In the genomic region with DNA sequence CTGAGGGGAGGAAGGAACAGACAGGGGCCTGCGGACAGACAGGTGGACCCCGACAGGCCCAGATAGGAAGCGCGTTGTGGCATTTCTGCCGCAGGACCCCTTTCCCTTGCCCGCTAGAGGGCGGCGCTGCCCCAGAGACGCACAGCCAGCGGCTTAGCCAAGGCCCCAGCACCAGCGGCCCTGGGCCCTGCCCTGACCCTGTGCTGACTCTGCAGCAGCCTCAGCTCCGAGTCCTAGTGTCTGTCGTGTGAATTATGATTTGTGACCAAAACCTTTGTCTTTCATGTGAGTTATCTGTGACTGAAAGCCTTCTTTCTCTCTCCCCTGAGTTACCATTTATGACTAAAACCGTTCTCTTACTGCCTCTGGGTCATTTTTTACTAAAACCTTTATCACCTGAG, we compare ENCODE assay signal across 8 cellular contexts. TPM values are rescaled to one million over a fixed set of nuclear protein-coding genes. Genes with fewer than 3 reads are reported as not detected.
DNase-seq lines count a peak whose midpoint lies in the region; ATAC-seq and TF ChIP-seq lines count a peak whose summit lies in the region.

No MANE protein-coding gene starts in this region.

- H3K9me3 Mint-ChIP-seq in CD8-positive, alpha-beta T cell: no peaks in the 10 kb centered on the region

- H3K9me3 ChIP-seq in CD8-positive, alpha-beta T cell (ENCODE audit: low read length): no peaks in the 10 kb centered on the region
- H3K9me3 ChIP-seq in Karpas-422 (ENCODE audit: low read length): no peaks in the 10 kb centered on the region
- H3K9me3 ChIP-seq in ovary: no peaks in the 10 kb centered on the region
- no peaks in the 10 kb centered on the region for H3K9me3 ChIP-seq in transverse colon

- H3K27me3 Mint-ChIP-seq in CD8-positive, alpha-beta T cell (ENCODE audit: low read depth): peaks cover 24% of the 10 kb centered on the region

- no peak overlapping the region for H3K27ac ChIP-seq in CD8-positive, alpha-beta T cell (ENCODE audit: low read depth, low read length)
- no peak overlapping the region for H3K27ac ChIP-seq in Karpas-422 (ENCODE audit: low read length)
- H3K27ac ChIP-seq in ovary: no peak overlapping the region
- no peak overlapping the region for H3K27ac ChIP-seq in transverse colon

- H3K79me2 ChIP-seq in Karpas-422 (ENCODE audit: low read length): no peaks in the 10 kb centered on the region

- H3K36me3 ChIP-seq in CD8-positive, alpha-beta T cell (ENCODE audit: insufficient read depth, low read length): no peaks in the 10 kb centered on the region
- H3K36me3 ChIP-seq in Karpas-422 (ENCODE audit: insufficient read depth, low read length): no peaks in the 10 kb centered on the region
- no peaks in the 10 kb centered on the region for H3K36me3 ChIP-seq in ovary
- H3K36me3 ChIP-seq in transverse colon: no peaks in the 10 kb centered on the region

- TF ChIP-seq CTCF in CD8-positive, alpha-beta T cell (IDR thresholded peaks at IDR 0.05): peak; percentile 69
- TF ChIP-seq CTCF in GM20000 (IDR thresholded peaks at IDR 0.05; ENCODE audit: extremely low read depth, missing control alignments) (peak; percentile 83), fibroblast of villous mesenchyme (IDR thresholded peaks at IDR 0.05; ENCODE audit: insufficient read depth, low read depth, low read length) (peak; percentile 90), ovary (IDR thresholded peaks at IDR 0.05) (peak; percentile 45 to 64 (median 62)), transverse colon (IDR thresholded peaks at IDR 0.05) (peak; percentile 75 to 89 (median 81))

- H3K27me3 ChIP-seq in CD8-positive, alpha-beta T cell (ENCODE audit: insufficient read depth, low read length): peaks cover 8% of the 10 kb centered on the region
- no peaks in the 10 kb centered on the region for H3K27me3 ChIP-seq in Karpas-422 (ENCODE audit: low read length)
- H3K27me3 ChIP-seq in ovary: no peaks in the 10 kb centered on the region
- H3K27me3 ChIP-seq in transverse colon: peaks cover 27% of the 10 kb centered on the region

- peaks cover 10% of the 10 kb centered on the region for H3K4me1 Mint-ChIP-seq in CD8-positive, alpha-beta T cell (ENCODE audit: low read depth)

- no peaks in the 10 kb centered on the region for H3K36me3 Mint-ChIP-seq in CD8-positive, alpha-beta T cell

- H3K4me2 ChIP-seq in Karpas-422 (ENCODE audit: low read depth, low read length, poor library complexity, severe bottlenecking): no peak overlapping the region

- in situ Hi-C loops in transverse colon (cut with MboI; ENCODE audit: low pct_ligation_motif_present in 1 of 4, low pct_unique_long_range_greater_than_20kb in 1 of 4, low sequenced_read_pairs in 3 of 4): loop anchor here in 1 of 4 donors (25.0 kb wide), 1 partner anchor 261 kb away; no protein-coding TSS in a partner anchor

- H3K9me2 ChIP-seq in Karpas-422 (replicated peaks; ENCODE audit: insufficient read depth, low read length): no peaks in the 10 kb centered on the region

- intact Hi-C loops in CD8-positive, alpha-beta T cell (cut with DNase I, micrococcal nuclease): loop anchor here (1.0 to 10.0 kb wide), 7 partner anchors 84 to 721 kb away; a partner anchor contains a TSS
- intact Hi-C loops in ovary (cut with DNase I) (loop anchor here in 1 of 4 donors (5.0 to 10.0 kb wide), 3 partner anchors 211 to 719 kb away; no protein-coding TSS in a partner anchor), transverse colon (cut with DNase I; ENCODE audit: low total_unique reads) (loop anchor here (10.0 kb wide), 1 partner anchor 221 kb away; no protein-coding TSS in a partner anchor)

- 10 to 15% (median 13%) methylated on average over 14 of the region's 14 CpGs for WGBS in ovary, 3 donors
- WGBS in transverse colon (ENCODE audit: low coverage in 1 of 2), 2 donors: 12 to 42% methylated on average over 2 to 10 of the region's 14 CpGs

- TF ChIP-seq POLR2A in ovary (IDR thresholded peaks at IDR 0.05): no peak
- TF ChIP-seq POLR2A in transverse colon (IDR thresholded peaks at IDR 0.05): no peak

- peak; percentile 50 to 84 (median 67) for DNase-seq in CD8-positive, alpha-beta T cell
- DNase-seq in GM20000 (ENCODE audit: low spot score) (peak; percentile 90), Karpas-422 (peak; percentile 85), RPMI7951 (ENCODE audit: low read depth) (peak; percentile 73), fibroblast of villous mesenchyme (ENCODE audit: low read depth) (peak; percentile 71), ovary (peak; percentile 65 to 86 (median 73)), transverse colon (peak; percentile 79)
- DNase-seq in activated T-helper 1 cell treated with anti-CD3 and anti-CD28 coated beads, Interleukin-2, amount 50 U/mL, for 16 hours (ENCODE audit: low read depth in 1 of 2, low spot score in 1 of 2): peak; percentile 30 to 47

- POLR2A ChIA-PET in CD8-positive, alpha-beta T cell (lab: Charles Lee): interaction anchor here (0.6 to 1.6 kb wide), 2 partner anchors 17 to 217 kb away, joined by 3 to 4 read pairs; no protein-coding TSS in a partner anchor

- no peak overlapping the region for H3K27ac Mint-ChIP-seq in CD8-positive, alpha-beta T cell

- no peak overlapping the region for H3K9ac ChIP-seq in Karpas-422 (ENCODE audit: low read length)

- H3K4me3 ChIP-seq in CD8-positive, alpha-beta T cell (ENCODE audit: low read depth, low read length): no peak overlapping the region
- no peak overlapping the region for H3K4me3 ChIP-seq in Karpas-422 (ENCODE audit: low read length)
- no peak overlapping the region for H3K4me3 ChIP-seq in fibroblast of villous mesenchyme (ENCODE audit: low read depth, low read length)
- no peak overlapping the region for H3K4me3 ChIP-seq in ovary
- H3K4me3 ChIP-seq in transverse colon: no peak overlapping the region

- H2AFZ ChIP-seq in Karpas-422 (ENCODE audit: low read length): no peak overlapping the region

- CTCF ChIA-PET in CD8-positive, alpha-beta T cell (lab: Charles Lee): interaction anchor here (0.6 to 4.2 kb wide), 30 partner anchors 10 to 722 kb away, joined by 3 to 79 read pairs (median 5); no protein-coding TSS in a partner anchor

- ATAC-seq in CD8-positive, alpha-beta T cell: peak; percentile 86

- no peaks in the 10 kb centered on the region for H4K20me1 ChIP-seq in Karpas-422 (ENCODE audit: insufficient read depth, low read depth, low read length)

- no peaks in the 10 kb centered on the region for H3K4me1 ChIP-seq in CD8-positive, alpha-beta T cell (ENCODE audit: insufficient read depth, low read length)
- no peaks in the 10 kb centered on the region for H3K4me1 ChIP-seq in Karpas-422 (ENCODE audit: low read length)
- no peaks in the 10 kb centered on the region for H3K4me1 ChIP-seq in ovary (ENCODE audit: insufficient read depth)
- peaks cover 0 to 11% (median 10%) of the 10 kb centered on the region in 4 donors for H3K4me1 ChIP-seq in transverse colon

- no peak overlapping the region for H3K4me3 Mint-ChIP-seq in CD8-positive, alpha-beta T cell

- TF ChIP-seq EP300 in ovary (IDR thresholded peaks at IDR 0.05) (no peak), transverse colon (IDR thresholded peaks at IDR 0.05; ENCODE audit: low read depth) (no peak)

RNA-seq across cellular contexts. Expression of a gene that starts 30.8 kb away (rescaled TPM):
- under 1 TPM; 0.33 to 0.76 TPM for total RNA-seq in CD8-positive, alpha-beta T cell
- total RNA-seq in Karpas-422 (2014; rRNA removed; shearing (Covaris generic); ENCODE audit: low replicate concordance): 16.3 and 18.8 TPM in 2 replicates
- 65.0 and 80.4 TPM in 2 replicates for total RNA-seq in RPMI7951 (2014; rRNA removed; shearing (Covaris generic))
- total RNA-seq in fibroblast of villous mesenchyme (16.8 and 29.8 TPM in 2 replicates), ovary (1 to 10 TPM; 1.3 to 3.9 (median 2.0) TPM), transverse colon (1 to 10 TPM in 2 of 4 donors, under 1 TPM in 1, not detected in 1; 0.41 to 4.1 (median 2.2) TPM)
- polyA plus RNA-seq in ovary: 1 to 10 TPM; 1.6 to 2.5 TPM

RNA-seq across cellular contexts. Expression of a gene that starts 30.9 kb away (rescaled TPM):
- 100 to 1,000 TPM in 1 of 2 experiments, 10 to 100 TPM in 1; 99.8 to 108 TPM for total RNA-seq in CD8-positive, alpha-beta T cell
- 25.7 and 42.0 TPM in 2 replicates for total RNA-seq in Karpas-422 (2014; rRNA removed; shearing (Covaris generic); ENCODE audit: low replicate concordance)
- total RNA-seq in RPMI7951 (2014; rRNA removed; shearing (Covaris generic)): 24.0 and 27.9 TPM in 2 replicates
- total RNA-seq in fibroblast of villous mesenchyme (35.0 and 35.4 TPM in 2 replicates), ovary (10 to 100 TPM; 18.6 to 42.1 (median 35.0) TPM), transverse colon (10 to 100 TPM; 29.6 to 91.3 (median 37.9) TPM)
- 10 to 100 TPM; 25.6 to 26.3 TPM for polyA plus RNA-seq in ovary

Comparison
In these comparisons a context has a peak if more than half of its experiments do, and no peak if none do; other contexts are left out.
1. DNase-seq: peak in every context shown above with its lines; median percentile 90 in GM20000; 85 in Karpas-422; 79 in transverse colon; 73 in RPMI7951; 73 in ovary; 71 in fibroblast of villous mesenchyme; 67 in CD8-positive, alpha-beta T cell; 38 in activated T-helper 1 cell treated with anti-CD3 and anti-CD28 coated beads, Interleukin-2, amount 50 U/mL, for 16 hours.